ENCODE assay signal across 19 cellular contexts in genomic region chr13:111629933-111630332, GRCh38.
A peak's percentile ranks its signal among the peaks of the same experiment; 100 is the strongest.
DNase-seq lines count a peak whose midpoint lies in the region; ATAC-seq and TF ChIP-seq lines count a peak whose summit lies in the region.
"Had no signal": no experiment of that assay in that cellular context is flagged by ENCODE, and none has a peak within 500 bp of the region (broad histone marks: within the 10 kb centered on the region; RNA-seq: fewer than 3 reads in every experiment).

No MANE protein-coding gene starts in this region.

- H3K9me3 Mint-ChIP-seq in nephron progenitor cell (no peaks in the 10 kb centered on the region), progenitor cell of endocrine pancreas (ENCODE audit: low read depth) (no peaks in the 10 kb centered on the region)
- H3K9me3 Mint-ChIP-seq: activated B cell treated with CpG ODN at 0.5 μM for 24 hours; stimulated activated effector memory CD8-positive, alpha-beta T cell treated with anti-CD3 and anti-CD28 coated beads, Interleukin-12 subunit alpha, Interleukin-12 subunit beta, amount 100 ng/mL, for 72 hours had no signal

- peaks cover 22% of the 10 kb centered on the region for H3K27me3 Mint-ChIP-seq in nephron progenitor cell (ENCODE audit: low read depth, poor library complexity)
- H3K27me3 Mint-ChIP-seq in progenitor cell of endocrine pancreas: peaks cover 67% of the 10 kb centered on the region
- H3K27me3 Mint-ChIP-seq: activated B cell treated with CpG ODN at 0.5 μM for 24 hours had no signal

- ATAC-seq in omental fat pad (ENCODE audit: low FRiP score) (no peak), HG02973 (IDR thresholded peaks at IDR 0.05; ENCODE audit: unreplicated experiment) (no peak)
- ATAC-seq: foreskin keratinocyte; stimulated activated effector memory CD8-positive, alpha-beta T cell treated with anti-CD3 and anti-CD28 coated beads, Interleukin-12 subunit alpha, Interleukin-12 subunit beta, amount 100 ng/mL, for 72 hours had no signal

- TF ChIP-seq CTCF in nephron progenitor cell (IDR thresholded peaks at IDR 0.05): no peak
- TF ChIP-seq CTCF in omental fat pad (IDR thresholded peaks at IDR 0.05): no peak
- no peak for TF ChIP-seq CTCF in progenitor cell of endocrine pancreas (IDR thresholded peaks at IDR 0.05; ENCODE audit: unreplicated experiment)

- H3K36me3 Mint-ChIP-seq in nephron progenitor cell (ENCODE audit: low read depth): no peaks in the 10 kb centered on the region
- no peaks in the 10 kb centered on the region for H3K36me3 Mint-ChIP-seq in progenitor cell of endocrine pancreas (ENCODE audit: insufficient read depth)
- H3K36me3 Mint-ChIP-seq: stimulated activated effector memory CD8-positive, alpha-beta T cell treated with anti-CD3 and anti-CD28 coated beads, Interleukin-12 subunit alpha, Interleukin-12 subunit beta, amount 100 ng/mL, for 72 hours had no signal

- H3K4me3 Mint-ChIP-seq in nephron progenitor cell (no peak overlapping the region), progenitor cell of endocrine pancreas (ENCODE audit: low read depth) (no peak overlapping the region)
- H3K4me3 Mint-ChIP-seq: activated B cell treated with CpG ODN at 0.5 μM for 24 hours; stimulated activated effector memory CD8-positive, alpha-beta T cell treated with anti-CD3 and anti-CD28 coated beads, Interleukin-12 subunit alpha, Interleukin-12 subunit beta, amount 100 ng/mL, for 72 hours had no signal

- peaks cover 43% of the 10 kb centered on the region for H3K4me1 Mint-ChIP-seq in nephron progenitor cell
- H3K4me1 Mint-ChIP-seq in progenitor cell of endocrine pancreas (ENCODE audit: low read depth): peaks cover 6% of the 10 kb centered on the region
- H3K4me1 Mint-ChIP-seq: activated B cell treated with CpG ODN at 0.5 μM for 24 hours; stimulated activated effector memory CD8-positive, alpha-beta T cell treated with anti-CD3 and anti-CD28 coated beads, Interleukin-12 subunit alpha, Interleukin-12 subunit beta, amount 100 ng/mL, for 72 hours had no signal

- DNase-seq in Ammon's horn (ENCODE audit: low spot score) (peak; percentile 83), NCI-H1092 (lab: John Stamatoyannopoulos, UW) (peak; percentile 76), NCI-H748 (lab: John Stamatoyannopoulos, UW; ENCODE audit: unreplicated experiment) (peak; percentile 99), nephron progenitor cell (no peak), omental fat pad (ENCODE audit: low spot score) (no peak), T1000 (lab: John Stamatoyannopoulos, UW) (no peak), progenitor cell of endocrine pancreas (ENCODE audit: low spot score, unreplicated experiment) (no peak)
- DNase-seq: ACHN; activated B cell treated with CpG ODN at 0.5 μM for 24 hours; activated CD4-positive, alpha-beta T cell treated with anti-CD3 and anti-CD28 coated beads, Interleukin-2, amount 50 U/mL, for 48 hours; activated T-cell treated with anti-CD3 and anti-CD28 coated beads for 4 hours; C1 segment of cervical spinal cord; foreskin keratinocyte; GDM1; GOT3; KBM-7; testis had no signal

- H3K27ac Mint-ChIP-seq in nephron progenitor cell (peak overlapping the region; percentile 69), progenitor cell of endocrine pancreas (no peak overlapping the region)
- H3K27ac Mint-ChIP-seq: activated B cell treated with CpG ODN at 0.5 μM for 24 hours; stimulated activated effector memory CD8-positive, alpha-beta T cell treated with anti-CD3 and anti-CD28 coated beads, Interleukin-12 subunit alpha, Interleukin-12 subunit beta, amount 100 ng/mL, for 72 hours had no signal

Comparison
In these comparisons a context has a peak if more than half of its experiments do, and no peak if none do; other contexts are left out.
1. DNase-seq: peak in Ammon's horn (single experiment), NCI-H1092 (single experiment) and NCI-H748 (single experiment); none in nephron progenitor cell (single experiment), omental fat pad (single experiment), T1000 (single experiment) and progenitor cell of endocrine pancreas (single experiment).